29 cellular contexts compared by ENCODE assay signal in the genomic region with DNA sequence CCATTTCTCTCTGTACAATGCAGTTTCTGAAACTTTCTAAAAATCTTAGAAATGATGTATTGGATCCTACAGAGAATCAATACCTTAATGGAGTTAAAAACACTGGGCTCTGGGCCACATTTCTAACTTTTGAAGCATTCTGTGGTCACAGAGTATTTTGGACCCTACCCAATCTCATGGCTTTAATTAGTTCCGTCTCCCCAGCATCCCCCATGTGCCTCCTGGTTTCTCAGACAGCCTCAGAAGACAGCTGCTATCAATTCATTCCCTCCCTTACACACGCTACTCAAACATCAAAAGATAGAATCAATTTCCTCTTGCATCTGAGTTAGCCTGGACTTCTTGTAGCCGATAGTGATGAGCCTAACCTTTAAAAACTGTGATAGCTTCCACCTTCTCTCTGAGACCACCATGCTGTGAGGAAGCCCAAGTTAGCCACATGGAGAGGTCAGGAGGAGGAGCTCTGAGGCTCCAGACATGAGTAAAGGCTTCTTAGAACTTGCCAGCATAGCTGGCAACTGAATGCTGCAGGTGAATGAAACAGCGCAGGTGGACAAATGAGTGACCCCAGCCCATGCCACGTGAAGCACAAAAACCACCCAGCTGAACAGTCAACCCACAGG. TPM values are rescaled to one million over a fixed set of nuclear protein-coding genes. Genes with fewer than 3 reads are reported as not detected.
A peak's percentile ranks its signal among the peaks of the same experiment; 100 is the strongest.
DNase-seq lines count a peak whose midpoint lies in the region; ATAC-seq, FAIRE-seq and TF ChIP-seq lines count a peak whose summit lies in the region.
"Had no signal": no experiment of that assay in that cellular context is flagged by ENCODE, and none has a peak within 500 bp of the region (broad histone marks: within the 10 kb centered on the region; RNA-seq: fewer than 3 reads in every experiment).

No MANE protein-coding gene starts in this region.

- H3K4me2 ChIP-seq in GM23248 (ENCODE audit: unreplicated experiment) = no peak overlapping the region
- no peak overlapping the region for H3K4me2 ChIP-seq in astrocyte (ENCODE audit: low read length)

- no peaks in the 10 kb centered on the region for H3K27me3 ChIP-seq in GM23248 (replicated peaks; ENCODE audit: insufficient read depth)
- H3K27me3 ChIP-seq in astrocyte (ENCODE audit: insufficient read depth, low read length) = no peaks in the 10 kb centered on the region
- H3K27me3 ChIP-seq: MG63, sigmoid colon had no signal

- ATAC-seq in GM21360 (IDR thresholded peaks at IDR 0.05; ENCODE audit: unreplicated experiment) = no peak
- no peak for ATAC-seq in effector memory CD8-positive, alpha-beta T cell (replicated peaks)
- no peak for ATAC-seq in HG03460 (IDR thresholded peaks at IDR 0.05; ENCODE audit: unreplicated experiment)

- H3K9me3 ChIP-seq in GM23248 (ENCODE audit: low read depth) (no peaks in the 10 kb centered on the region), astrocyte (ENCODE audit: insufficient read depth, low read depth, low read length) (no peaks in the 10 kb centered on the region)
- H3K9me3 ChIP-seq: MG63, sigmoid colon had no signal

- H3K4me3 Mint-ChIP-seq in astrocyte (ENCODE audit: unreplicated experiment) = no peak overlapping the region
- no peak overlapping the region for H3K4me3 Mint-ChIP-seq in effector memory CD8-positive, alpha-beta T cell
- H3K4me3 Mint-ChIP-seq: CD4-positive, alpha-beta memory T cell; neural crest cell; type B pancreatic cell had no signal

- no peak overlapping the region for H3K4me3 ChIP-seq in AG09309 (ENCODE audit: control insufficient read depth, low read depth, low read length)
- no peak overlapping the region for H3K4me3 ChIP-seq in GM23248
- no peak overlapping the region for H3K4me3 ChIP-seq in astrocyte (ENCODE audit: insufficient read depth, low read depth, low read length)
- H3K4me3 ChIP-seq in foreskin fibroblast (ENCODE audit: low read depth in 1 of 2, low read length in 2 of 2) = no peak overlapping the region
- H3K4me3 ChIP-seq: coronary artery, MG63, sigmoid colon had no signal

- H3K9me2 ChIP-seq in GM23248 (ENCODE audit: insufficient read depth) = no peaks in the 10 kb centered on the region

- peak; percentile 41 for FAIRE-seq in astrocyte (lab: Jason Lieb, UNC)
- FAIRE-seq: bronchial epithelial cell, frontal cortex, GM12892, islet of Langerhans, RCC 7860 had no signal

- peaks cover 4% of the 10 kb centered on the region for H3K9me3 Mint-ChIP-seq in astrocyte (ENCODE audit: unreplicated experiment)
- H3K9me3 Mint-ChIP-seq in effector memory CD8-positive, alpha-beta T cell = no peaks in the 10 kb centered on the region

- H3K9ac ChIP-seq in GM23248 (no peak overlapping the region), astrocyte (ENCODE audit: low read length) (no peak overlapping the region)

- no peak for TF ChIP-seq CTCF in AG09309 (IDR thresholded peaks at IDR 0.05; ENCODE audit: control insufficient read depth, insufficient read depth, low read depth, low read length, missing control alignments)
- TF ChIP-seq CTCF in astrocyte (IDR thresholded peaks at IDR 0.05; ENCODE audit: insufficient read depth, low read depth, low read length) = no peak
- no peak for TF ChIP-seq CTCF in foreskin fibroblast (IDR thresholded peaks at IDR 0.05; ENCODE audit: low read depth, low read length)

- H4K20me1 ChIP-seq in GM23248 (ENCODE audit: insufficient read depth) (no peaks in the 10 kb centered on the region), astrocyte (ENCODE audit: insufficient read depth, low read length) (peaks cover 17% of the 10 kb centered on the region)

- peaks cover 7% of the 10 kb centered on the region for H3K36me3 Mint-ChIP-seq in astrocyte (ENCODE audit: low read depth, unreplicated experiment)
- peaks cover 2% of the 10 kb centered on the region for H3K36me3 Mint-ChIP-seq in effector memory CD8-positive, alpha-beta T cell (ENCODE audit: insufficient read depth)

- 59 to 68% methylated on average over 5 of the region's 5 CpGs for WGBS in GM23248 (ENCODE audit: low coverage in 1 of 2, low lambda C conversion rate in 2 of 2, missing lambda C conversion rate in 2 of 2), 2 experiments

- no peak overlapping the region for H3K27ac ChIP-seq in GM23248
- H3K27ac ChIP-seq in astrocyte (ENCODE audit: low read depth, low read length) = no peak overlapping the region
- H3K27ac ChIP-seq: coronary artery, sigmoid colon, WERI-Rb-1 had no signal

- no peak overlapping the region for H2AFZ ChIP-seq in GM23248
- H2AFZ ChIP-seq in astrocyte (ENCODE audit: low read depth, low read length) = no peak overlapping the region

- H3K36me3 ChIP-seq in GM23248 (ENCODE audit: low read depth) = no peaks in the 10 kb centered on the region
- H3K36me3 ChIP-seq in astrocyte (ENCODE audit: insufficient read depth, low read length) = no peaks in the 10 kb centered on the region
- H3K36me3 ChIP-seq: sigmoid colon had no signal

- DNase-seq in AG09309 (ENCODE audit: low read depth) = peak; percentile 41
- DNase-seq in GM23248 = peak; percentile 48
- peak; percentile 67 for DNase-seq in astrocyte (ENCODE audit: low read depth)
- DNase-seq in foreskin fibroblast = peak; percentile 86 to 95
- DNase-seq in DMS53 (lab: John Stamatoyannopoulos, UW) = no peak
- DNase-seq in effector memory CD8-positive, alpha-beta T cell = no peak
- DNase-seq: activated CD4-positive, alpha-beta T cell treated with anti-CD3 and anti-CD28 coated beads, Interleukin-2, amount 50 U/mL, for 1 hour; activated CD8-positive, alpha-beta memory T cell treated with anti-CD3 and anti-CD28 coated beads, Interleukin-2, amount 50 U/mL, for 4 hours; CD4-positive, alpha-beta memory T cell; DMS 273 treated with DMSO at 0.1 percent for 48 hours; H7; hippocampal formation; MG63; NCI-H1436 treated with DMSO at 0.1 percent for 48 hours; NCI-H524; posterior cingulate gyrus; sigmoid colon; WERI-Rb-1 had no signal

- peaks cover 5% of the 10 kb centered on the region for H3K4me1 Mint-ChIP-seq in astrocyte (ENCODE audit: low read depth, unreplicated experiment)
- peaks cover 9 to 13% of the 10 kb centered on the region in 2 donors for H3K4me1 Mint-ChIP-seq in effector memory CD8-positive, alpha-beta T cell (ENCODE audit: low read depth in 2 of 2)

- no peaks in the 10 kb centered on the region for H3K27me3 Mint-ChIP-seq in astrocyte (ENCODE audit: low read depth, unreplicated experiment)
- no peaks in the 10 kb centered on the region for H3K27me3 Mint-ChIP-seq in effector memory CD8-positive, alpha-beta T cell
- H3K27me3 Mint-ChIP-seq: CD4-positive, alpha-beta memory T cell; type B pancreatic cell had no signal

- H3F3A ChIP-seq in GM23248 (ENCODE audit: insufficient read depth) = no peaks in the 10 kb centered on the region

- no peak overlapping the region for H3K27ac Mint-ChIP-seq in astrocyte (ENCODE audit: unreplicated experiment)
- no peak overlapping the region for H3K27ac Mint-ChIP-seq in effector memory CD8-positive, alpha-beta T cell
- H3K27ac Mint-ChIP-seq: activated T-helper 2 cell treated with anti-CD3 and anti-CD28 coated beads, Interferon-gamma antibody, Interleukin-2, Interleukin-4, amounts not matched to agents 10 μg/mL and 5 μg/mL and 100 μg/mL, durations not matched to agents 14 hours and 24 hours and 36 hours; type B pancreatic cell had no signal

- in situ Hi-C loops in GM23248 (cut with MboI) = no loop called here

- 0 out of 2 replicates have a peak, but pooled peaks cover 3% of the 10 kb centered on the region for H3K79me2 ChIP-seq in GM23248 (ENCODE audit: insufficient read depth)
- H3K79me2 ChIP-seq in astrocyte (ENCODE audit: insufficient read depth, low read length) = no peaks in the 10 kb centered on the region

- H3K4me1 ChIP-seq in GM23248 (ENCODE audit: insufficient read depth) (no peaks in the 10 kb centered on the region), astrocyte (ENCODE audit: insufficient read depth, low read length) (no peaks in the 10 kb centered on the region)
- H3K4me1 ChIP-seq: sigmoid colon had no signal

RNA-seq across cellular contexts. Expression of a gene that starts 10.4 kb away (rescaled TPM):
- 42.9 and 47.4 TPM in 2 replicates for total RNA-seq in GM23248 (2014; rRNA removed; shearing (Covaris generic))
- 9.1 and 11.6 TPM in 2 replicates for polyA plus RNA-seq in GM23248 (2016; fragmentation: Nextera tagmentation; extraction: Ambion mirVana)
- total RNA-seq in astrocyte = 12.5 and 20.5 TPM in 2 replicates

Comparison
In these comparisons a context has a peak if more than half of its experiments do, and no peak if none do; other contexts are left out.
1. DNase-seq: peak in AG09309 (single experiment), GM23248 (single experiment), astrocyte (single experiment) and foreskin fibroblast (2 of 2); none in DMS53 (single experiment) and effector memory CD8-positive, alpha-beta T cell (0 of 3).